In the genomic region with DNA sequence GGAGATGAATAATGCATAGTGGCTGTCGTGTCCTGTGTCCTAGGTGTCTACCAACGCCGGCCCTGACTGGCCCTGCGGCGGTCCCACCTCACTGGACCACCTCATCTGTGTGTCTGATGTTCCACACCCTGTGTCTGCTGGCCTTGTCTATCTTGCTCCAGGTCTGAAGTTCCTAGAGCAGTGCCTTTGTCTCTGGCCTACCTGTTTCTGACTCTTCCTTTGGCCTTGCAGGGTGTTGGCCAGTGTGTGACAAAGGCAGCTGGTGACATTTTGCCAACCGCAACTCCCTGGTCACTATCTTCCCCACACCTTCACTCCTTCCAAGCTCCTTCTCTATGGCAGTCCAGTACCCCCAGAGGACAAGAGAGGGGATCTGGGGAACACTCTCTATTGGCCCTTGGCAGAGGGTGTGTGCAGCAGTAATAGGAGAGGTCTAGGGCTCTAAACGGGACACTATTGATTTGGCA, we compare ENCODE assay signal across 1 cellular context.
TF ChIP-seq lines count a peak whose summit lies in the region.

No MANE protein-coding gene starts in this region.

TF ChIP-seq in HepG2, 621 proteins besides CTCF, POLR2A, EP300 and RAD21:
- TF ChIP-seq ZNF605 (CRISPR knock-in tag; IDR thresholded peaks at IDR 0.05), result 0 out of 2 replicates have a peak, but pooled peaks have one; percentile 13
- no peak for TF ChIP-seq PHB2 (IDR thresholded peaks at IDR 0.05; ENCODE audit: partially characterized antibody)
- no peak for TF ChIP-seq ZC3H4 (CRISPR knock-in tag; IDR thresholded peaks at IDR 0.05; ENCODE audit: borderline replicate concordance)
- TF ChIP-seq TCF12 (IDR thresholded peaks at IDR 0.05), result no peak
- TF ChIP-seq TCF12 (CRISPR knock-in tag; IDR thresholded peaks at IDR 0.05), result no peak
- TF ChIP-seq, protein P1, sequence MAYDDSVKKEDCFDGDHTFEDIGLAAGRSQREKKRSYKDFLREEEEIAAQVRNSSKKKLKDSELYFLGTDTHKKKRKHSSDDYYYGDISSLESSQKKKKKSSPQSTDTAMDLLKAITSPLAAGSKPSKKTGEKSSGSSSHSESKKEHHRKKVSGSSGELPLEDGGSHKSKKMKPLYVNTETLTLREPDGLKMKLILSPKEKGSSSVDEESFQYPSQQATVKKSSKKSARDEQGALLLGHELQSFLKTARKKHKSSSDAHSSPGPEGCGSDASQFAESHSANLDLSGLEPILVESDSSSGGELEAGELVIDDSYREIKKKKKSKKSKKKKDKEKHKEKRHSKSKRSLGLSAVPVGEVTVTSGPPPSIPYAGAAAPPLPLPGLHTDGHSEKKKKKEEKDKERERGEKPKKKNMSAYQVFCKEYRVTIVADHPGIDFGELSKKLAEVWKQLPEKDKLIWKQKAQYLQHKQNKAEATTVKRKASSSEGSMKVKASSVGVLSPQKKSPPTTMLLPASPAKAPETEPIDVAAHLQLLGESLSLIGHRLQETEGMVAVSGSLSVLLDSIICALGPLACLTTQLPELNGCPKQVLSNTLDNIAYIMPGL (CRISPR knock-in tag; IDR thresholded peaks at IDR 0.05; ENCODE audit: borderline replicate concordance in 1 of 2, low read depth in 1 of 2), result no peak
- TF ChIP-seq ZSCAN30 (CRISPR knock-in tag; IDR thresholded peaks at IDR 0.05), result no peak
- TF ChIP-seq HNRNPUL1 (IDR thresholded peaks at IDR 0.05; ENCODE audit: low read depth, low read length), result no peak
